In genomic region chr10:75210193-75211006, GRCh38 we compare ENCODE assay signal across 8 cellular contexts. TPM values are rescaled to one million over a fixed set of nuclear protein-coding genes. Genes with fewer than 3 reads are reported as not detected.
DNase-seq lines count a peak whose midpoint lies in the region; ATAC-seq and TF ChIP-seq lines count a peak whose summit lies in the region.

Gene VDAC2, plus strand, starts transcription at chr10:75210796. Its CDS starts 363 bp downstream, at chr10:75211159.

- peak within 1 kb of the TSS; percentile 91 to 100 (median 99) for H3K4me3 Mint-ChIP-seq in naive B cell
- peak within 1 kb of the TSS; percentile 98 for H3K4me3 Mint-ChIP-seq in stimulated activated memory B cell treated with anti-CD40 and anti-IgM and Interleukin-4, amounts not matched to agents 10 μg/mL and 1 μg/mL and 100 μg/mL, for 72 hours

- TF ChIP-seq CTCF in esophagus squamous epithelium (IDR thresholded peaks at IDR 0.05): peak in 1 of 6 experiments; percentile 4

- H3K27me3 Mint-ChIP-seq in naive B cell: no peaks in the 10 kb centered on the region
- H3K27me3 Mint-ChIP-seq in stimulated activated memory B cell treated with anti-CD40 and anti-IgM and Interleukin-4, amounts not matched to agents 10 μg/mL and 1 μg/mL and 100 μg/mL, for 72 hours: no peaks in the 10 kb centered on the region

- H3K27me3 ChIP-seq in esophagus squamous epithelium: no peaks in the 10 kb centered on the region

- H3K9me3 Mint-ChIP-seq in naive B cell: no peaks in the 10 kb centered on the region
- H3K9me3 Mint-ChIP-seq in stimulated activated memory B cell treated with anti-CD40 and anti-IgM and Interleukin-4, amounts not matched to agents 10 μg/mL and 1 μg/mL and 100 μg/mL, for 72 hours: no peaks in the 10 kb centered on the region

- 1% methylated on average over 24 of the region's 84 CpGs; no CpG with 5 or more reads in 1 of the 2 donors for WGBS in esophagus squamous epithelium, 2 donors

- H3K36me3 ChIP-seq in esophagus squamous epithelium: peaks cover 5 to 36% (median 12%) of the 10 kb centered on the region in 3 donors

- H3K4me1 ChIP-seq in esophagus squamous epithelium: peaks cover 16 to 88% (median 71%) of the 10 kb centered on the region in 3 donors

- peaks cover 0 to 4% of the 10 kb centered on the region in 2 donors for H3K36me3 Mint-ChIP-seq in naive B cell
- H3K36me3 Mint-ChIP-seq in stimulated activated memory B cell treated with anti-CD40 and anti-IgM and Interleukin-4, amounts not matched to agents 10 μg/mL and 1 μg/mL and 100 μg/mL, for 72 hours: peaks cover 12% of the 10 kb centered on the region

- H3K27ac Mint-ChIP-seq in naive B cell: peak within 1 kb of the TSS; percentile 98 to 100 (median 100)
- peak within 1 kb of the TSS; percentile 97 for H3K27ac Mint-ChIP-seq in stimulated activated memory B cell treated with anti-CD40 and anti-IgM and Interleukin-4, amounts not matched to agents 10 μg/mL and 1 μg/mL and 100 μg/mL, for 72 hours

- DNase-seq in DMS153 (lab: John Stamatoyannopoulos, UW) (peak; percentile 53), HuH-7.5 (ENCODE audit: low spot score) (peak; percentile 55), esophagus squamous epithelium (lab: John Stamatoyannopoulos, UW) (peak; percentile 89), naive B cell (peak; percentile 99)
- peak; percentile 96 to 97 for DNase-seq in activated T-cell treated with anti-CD3 and anti-CD28 coated beads, Interleukin-2, amount 50 U/mL, for 48 hours

- peaks cover 10 to 30% (median 11%) of the 10 kb centered on the region in 3 donors for H3K4me1 Mint-ChIP-seq in naive B cell
- peaks cover 25% of the 10 kb centered on the region for H3K4me1 Mint-ChIP-seq in stimulated activated memory B cell treated with anti-CD40 and anti-IgM and Interleukin-4, amounts not matched to agents 10 μg/mL and 1 μg/mL and 100 μg/mL, for 72 hours

- ATAC-seq in GM21528 (IDR thresholded peaks at IDR 0.05; ENCODE audit: low FRiP score, unreplicated experiment) (peak; percentile 92), naive B cell (ENCODE audit: low read depth in 2 of 2) (peak; percentile 81)
- peak; percentile 97 for ATAC-seq in stimulated activated memory B cell treated with anti-CD40 and anti-IgM and Interleukin-4, amounts not matched to agents 10 μg/mL and 1 μg/mL and 100 μg/mL, for 72 hours

- intact Hi-C loops in esophagus squamous epithelium (cut with DNase I): no loop called here

- TF ChIP-seq POLR2A in esophagus squamous epithelium (IDR thresholded peaks at IDR 0.05): peak in 3 of 4 donors; percentile 68 to 97 (median 95)

- H3K4me3 ChIP-seq in esophagus squamous epithelium: peak within 1 kb of the TSS; percentile 86 to 96 (median 95)

- H3K27ac ChIP-seq in esophagus squamous epithelium: peak within 1 kb of the TSS; percentile 97 to 100 (median 98)

- no peaks in the 10 kb centered on the region for H3K9me3 ChIP-seq in esophagus squamous epithelium

TF ChIP-seq in PFSK-1, 5 proteins besides CTCF, POLR2A, EP300 and RAD21:
- TF ChIP-seq REST (IDR thresholded peaks at IDR 0.05; ENCODE audit: insufficient read depth in 1 of 2, low read depth in 2 of 2, low read length in 2 of 2) (0 out of 4 replicates have a peak, but pooled peaks of 1 of the 2 experiments have one; percentile 3), SIN3A (IDR thresholded peaks at IDR 0.05; ENCODE audit: borderline replicate concordance, insufficient read depth, low read length) (no peak), POLR2AphosphoS5 (IDR thresholded peaks at IDR 0.05; ENCODE audit: low read depth, low read length) (peak; percentile 77), TAF1 (IDR thresholded peaks at IDR 0.05; ENCODE audit: borderline replicate concordance, insufficient read depth, low read length) (peak; percentile 88), FOXP2 (optimal IDR thresholded peaks at IDR 0.05; ENCODE audit: borderline replicate concordance, extremely low read depth, extremely low read length, insufficient read depth) (peak; percentile 90)

RNA-seq across cellular contexts. Expression of gene VDAC2, which starts in this region (rescaled TPM):
- polyA plus RNA-seq in PFSK-1 (2012; ENCODE audit: insufficient read length, low read depth): 333 TPM
- total RNA-seq in esophagus squamous epithelium: 100 to 1,000 TPM; 219 to 319 (median 285) TPM
- 100 to 1,000 TPM; 137 to 212 (median 151) TPM for polyA plus RNA-seq in naive B cell (ENCODE audit: low read depth in 6 of 6)

Comparison
In these comparisons a context has a peak if more than half of its experiments do, and no peak if none do; other contexts are left out.
1. Peak in every context shown above with its lines: DNase-seq, ATAC-seq, H3K4me3 ChIP-seq and H3K27ac ChIP-seq.